Comparison of ENCODE assay signal across 29 cellular contexts in genomic region chr7:148704966-148705365, GRCh38. TPM values are rescaled to one million over a fixed set of nuclear protein-coding genes. Genes with fewer than 3 reads are reported as not detected.
DNase-seq lines count a peak whose midpoint lies in the region; ATAC-seq and TF ChIP-seq lines count a peak whose summit lies in the region.
"Had no signal": no experiment of that assay in that cellular context is flagged by ENCODE, and none has a peak within 500 bp of the region (broad histone marks: within the 10 kb centered on the region; RNA-seq: fewer than 3 reads in every experiment).

No MANE protein-coding gene starts in this region.

- no peak for TF ChIP-seq POLR2A in stomach (IDR thresholded peaks at IDR 0.05)

- no peak overlapping the region for H3K4me3 ChIP-seq in HEK293 (ENCODE audit: low read depth, low read length)
- no peak overlapping the region for H3K4me3 ChIP-seq in stomach
- H3K4me3 ChIP-seq: gastrocnemius medialis, pancreas, skin epidermis, testis, uterus had no signal

- H3K36me3 ChIP-seq in HEK293 (ENCODE audit: control insufficient read depth in 2 of 2, insufficient read depth in 1 of 2, low read length in 2 of 2) (no peaks in the 10 kb centered on the region), stomach (no peaks in the 10 kb centered on the region)
- H3K36me3 ChIP-seq: BE2C, gastrocnemius medialis, pancreas, uterus had no signal

- intact Hi-C loops in CD4-positive, alpha-beta T cell (cut with DNase I, micrococcal nuclease), result loop anchor here in 1 of 2 experiments (5.0 to 10.0 kb wide), 2 partner anchors 67 to 260 kb away; no protein-coding TSS in a partner anchor
- intact Hi-C loops in stomach (cut with DNase I; ENCODE audit: low total_unique reads), result no loop called here

- no peak for ATAC-seq in CD4-positive, alpha-beta T cell (ENCODE audit: poor library complexity)
- ATAC-seq in activated T-helper 17 cell treated with anti-CD3 and anti-CD28 coated beads, Interleukin-2, amount 50 U/mL, for 72 hours (replicated peaks), result no peak
- ATAC-seq in naive thymus-derived CD8-positive, alpha-beta T cell, result no peak
- ATAC-seq in GM18907 (IDR thresholded peaks at IDR 0.05; ENCODE audit: unreplicated experiment), result no peak
- ATAC-seq in GM19328 (IDR thresholded peaks at IDR 0.05; ENCODE audit: unreplicated experiment), result no peak
- ATAC-seq: gastrocnemius medialis, HCT116, pancreas had no signal

- no peaks in the 10 kb centered on the region for H3K27me3 ChIP-seq in CD4-positive, alpha-beta T cell (ENCODE audit: control insufficient read depth, insufficient read depth, low read length)
- H3K27me3 ChIP-seq in stomach, result no peaks in the 10 kb centered on the region
- H3K27me3 ChIP-seq: BE2C, gastrocnemius medialis, pancreas, testis, uterus had no signal

- H3K9me3 ChIP-seq in CD4-positive, alpha-beta T cell (ENCODE audit: control insufficient read depth, low read length), result no peaks in the 10 kb centered on the region
- H3K9me3 ChIP-seq in HEK293 (ENCODE audit: control insufficient read depth, insufficient read depth, low read depth, low read length) (no peaks in the 10 kb centered on the region), stomach (no peaks in the 10 kb centered on the region)
- H3K9me3 ChIP-seq: BE2C, gastrocnemius medialis, pancreas, testis, uterus had no signal

- WGBS in stomach, 5 donors, result 39 to 47% (median 46%) methylated on average over 3 of the region's 3 CpGs

- CTCF ChIA-PET in CD4-positive, alpha-beta T cell (lab: Charles Lee), result interaction anchor here (1.1 kb wide), 1 partner anchor 70 kb away, joined by 4 read pairs; no protein-coding TSS in a partner anchor
- CTCF ChIA-PET in HEK293 (lab: Yijun Ruan, JAX), result interaction anchor here (0.6 to 1.1 kb wide), 4 partner anchors 9 to 136 kb away, joined by 3 to 6 read pairs (median 4); no protein-coding TSS in a partner anchor

- H3K4me1 ChIP-seq in HEK293 (ENCODE audit: control insufficient read depth, insufficient read depth, low read length), result peaks cover 21% of the 10 kb centered on the region
- peaks cover 42 to 100% (median 76%) of the 10 kb centered on the region in 4 donors for H3K4me1 ChIP-seq in stomach

- no peak for DNase-seq in CD4-positive, alpha-beta T cell
- DNase-seq in naive thymus-derived CD8-positive, alpha-beta T cell, result no peak
- DNase-seq in stomach, result no peak
- DNase-seq: ACHN; activated CD4-positive, alpha-beta T cell treated with anti-CD3 and anti-CD28 coated beads, Interleukin-2, amount 50 U/mL, for 4 hours; activated CD4-positive, CD25-positive, alpha-beta regulatory T cell; activated naive CD4-positive, alpha-beta T cell treated with anti-CD3 and anti-CD28 coated beads for 36 hours; amygdala; BE2C; DMS53; gastrocnemius medialis; hippocampal formation; NCI-H1092 treated with DMSO at 0.1 percent for 48 hours; NCI-H187; NCI-H2171; NCI-H510A treated with DMSO at 0.1 percent for 48 hours; pancreas; stimulated activated naive CD4-positive, alpha-beta T cell; T-helper 1 cell; testis; uterus had no signal

- H3K36me3 Mint-ChIP-seq in CD4-positive, alpha-beta T cell (ENCODE audit: low read depth), result peaks cover 2% of the 10 kb centered on the region
- peaks cover 36% of the 10 kb centered on the region for H3K36me3 Mint-ChIP-seq in activated T-helper 17 cell treated with anti-CD3 and anti-CD28 coated beads, Interleukin-2, amount 50 U/mL, for 72 hours (ENCODE audit: low read depth)
- no peaks in the 10 kb centered on the region for H3K36me3 Mint-ChIP-seq in naive thymus-derived CD8-positive, alpha-beta T cell

- H3K4me1 Mint-ChIP-seq in CD4-positive, alpha-beta T cell (ENCODE audit: low read depth), result peaks cover 95% of the 10 kb centered on the region
- peaks cover 52% of the 10 kb centered on the region for H3K4me1 Mint-ChIP-seq in activated T-helper 17 cell treated with anti-CD3 and anti-CD28 coated beads, Interleukin-2, amount 50 U/mL, for 72 hours
- H3K4me1 Mint-ChIP-seq in naive thymus-derived CD8-positive, alpha-beta T cell, result peaks cover 39 to 96% (median 84%) of the 10 kb centered on the region in 4 donors

- POLR2A ChIA-PET in CD4-positive, alpha-beta T cell (lab: Charles Lee), result interaction anchor here (0.9 kb wide), 1 partner anchor 16 kb away, joined by 3 read pairs; no protein-coding TSS in a partner anchor
- POLR2A ChIA-PET in HEK293 (lab: Yijun Ruan, JAX), result no interaction called here
- POLR2A ChIA-PET in naive thymus-derived CD8-positive, alpha-beta T cell (lab: Charles Lee), result no interaction called here

- H3K27me3 Mint-ChIP-seq in CD4-positive, alpha-beta T cell, result no peaks in the 10 kb centered on the region
- no peaks in the 10 kb centered on the region for H3K27me3 Mint-ChIP-seq in activated T-helper 17 cell treated with anti-CD3 and anti-CD28 coated beads, Interleukin-2, amount 50 U/mL, for 72 hours
- no peaks in the 10 kb centered on the region for H3K27me3 Mint-ChIP-seq in naive thymus-derived CD8-positive, alpha-beta T cell
- H3K27me3 Mint-ChIP-seq: IgD-negative memory B cell had no signal

- TF ChIP-seq CTCF in CD4-positive, alpha-beta T cell (IDR thresholded peaks at IDR 0.05), result no peak
- TF ChIP-seq CTCF in HEK293 (tag by site-specific recombination; IDR thresholded peaks at IDR 0.05) (no peak), stomach (IDR thresholded peaks at IDR 0.05) (no peak)

- H3K9me3 Mint-ChIP-seq in CD4-positive, alpha-beta T cell, result no peaks in the 10 kb centered on the region
- no peaks in the 10 kb centered on the region for H3K9me3 Mint-ChIP-seq in activated T-helper 17 cell treated with anti-CD3 and anti-CD28 coated beads, Interleukin-2, amount 50 U/mL, for 72 hours
- H3K9me3 Mint-ChIP-seq in naive thymus-derived CD8-positive, alpha-beta T cell, result no peaks in the 10 kb centered on the region
- H3K9me3 Mint-ChIP-seq: activated naive CD4-positive, alpha-beta T cell treated with anti-CD3 and anti-CD28 coated beads for 36 hours; activated T-helper 1 cell treated with anti-CD3 and anti-CD28 coated beads, Interleukin-12 subunit alpha, Interleukin-12 subunit beta, Interleukin-2, Interleukin-4 antibody, amounts not matched to agents 30 ng/mL and 10 ng/mL and 1 ng/mL, durations not matched to agents 14 hours and 24 hours and 36 hours; IgD-negative memory B cell had no signal

- H3K4me3 Mint-ChIP-seq in CD4-positive, alpha-beta T cell, result peak overlapping the region; percentile 60
- H3K4me3 Mint-ChIP-seq in activated T-helper 17 cell treated with anti-CD3 and anti-CD28 coated beads, Interleukin-2, amount 50 U/mL, for 72 hours, result peak overlapping the region; percentile 56
- H3K4me3 Mint-ChIP-seq in naive thymus-derived CD8-positive, alpha-beta T cell, result peak overlapping the region in 6 of 10 donors; percentile 10 to 52 (median 35)
- H3K4me3 Mint-ChIP-seq: activated naive CD4-positive, alpha-beta T cell treated with anti-CD3 and anti-CD28 coated beads for 36 hours; activated T-helper 1 cell treated with anti-CD3 and anti-CD28 coated beads, Interleukin-12 subunit alpha, Interleukin-12 subunit beta, Interleukin-2, Interleukin-4 antibody, amounts not matched to agents 30 ng/mL and 10 ng/mL and 1 ng/mL, durations not matched to agents 14 hours and 24 hours and 36 hours had no signal

- H3K27ac Mint-ChIP-seq in CD4-positive, alpha-beta T cell, result no peak overlapping the region
- no peak overlapping the region for H3K27ac Mint-ChIP-seq in activated T-helper 17 cell treated with anti-CD3 and anti-CD28 coated beads, Interleukin-2, amount 50 U/mL, for 72 hours
- peak overlapping the region in 1 of 10 donors; percentile 47 for H3K27ac Mint-ChIP-seq in naive thymus-derived CD8-positive, alpha-beta T cell
- H3K27ac Mint-ChIP-seq: activated naive CD4-positive, alpha-beta T cell treated with anti-CD3 and anti-CD28 coated beads for 36 hours; activated T-helper 1 cell treated with anti-CD3 and anti-CD28 coated beads, Interleukin-12 subunit alpha, Interleukin-12 subunit beta, Interleukin-2, Interleukin-4 antibody, amounts not matched to agents 30 ng/mL and 10 ng/mL and 1 ng/mL, durations not matched to agents 14 hours and 24 hours and 36 hours; IgD-negative memory B cell had no signal

- no peak for TF ChIP-seq EP300 in stomach (IDR thresholded peaks at IDR 0.05)

- H3K27ac ChIP-seq in CD4-positive, alpha-beta T cell (ENCODE audit: low read depth, low read length), result no peak overlapping the region
- no peak overlapping the region for H3K27ac ChIP-seq in HEK293 (ENCODE audit: extremely low read depth, low read depth, low read length)
- no peak overlapping the region for H3K27ac ChIP-seq in stomach
- H3K27ac ChIP-seq: pancreas, skin epidermis, testis, uterus had no signal

TF ChIP-seq in HEK293, 187 proteins besides CTCF, POLR2A, EP300 and RAD21 (continues in another document):
- TF ChIP-seq, protein P1, sequence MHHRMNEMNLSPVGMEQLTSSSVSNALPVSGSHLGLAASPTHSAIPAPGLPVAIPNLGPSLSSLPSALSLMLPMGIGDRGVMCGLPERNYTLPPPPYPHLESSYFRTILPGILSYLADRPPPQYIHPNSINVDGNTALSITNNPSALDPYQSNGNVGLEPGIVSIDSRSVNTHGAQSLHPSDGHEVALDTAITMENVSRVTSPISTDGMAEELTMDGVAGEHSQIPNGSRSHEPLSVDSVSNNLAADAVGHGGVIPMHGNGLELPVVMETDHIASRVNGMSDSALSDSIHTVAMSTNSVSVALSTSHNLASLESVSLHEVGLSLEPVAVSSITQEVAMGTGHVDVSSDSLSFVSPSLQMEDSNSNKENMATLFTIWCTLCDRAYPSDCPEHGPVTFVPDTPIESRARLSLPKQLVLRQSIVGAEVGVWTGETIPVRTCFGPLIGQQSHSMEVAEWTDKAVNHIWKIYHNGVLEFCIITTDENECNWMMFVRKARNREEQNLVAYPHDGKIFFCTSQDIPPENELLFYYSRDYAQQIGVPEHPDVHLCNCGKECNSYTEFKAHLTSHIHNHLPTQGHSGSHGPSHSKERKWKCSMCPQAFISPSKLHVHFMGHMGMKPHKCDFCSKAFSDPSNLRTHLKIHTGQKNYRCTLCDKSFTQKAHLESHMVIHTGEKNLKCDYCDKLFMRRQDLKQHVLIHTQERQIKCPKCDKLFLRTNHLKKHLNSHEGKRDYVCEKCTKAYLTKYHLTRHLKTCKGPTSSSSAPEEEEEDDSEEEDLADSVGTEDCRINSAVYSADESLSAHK (tag by site-specific recombination; IDR thresholded peaks at IDR 0.05), result peak; percentile 93
- TF ChIP-seq WT1 (tag by site-specific recombination; IDR thresholded peaks at IDR 0.05) (0 out of 2 replicates have a peak, but pooled peaks have one; percentile 21), ZFP69B (tag by site-specific recombination; IDR thresholded peaks at IDR 0.05) (no peak), FEZF1 (tag by site-specific recombination; IDR thresholded peaks at IDR 0.05) (peak; percentile 34; the same call in 1 of the 2 replicates)

RNA-seq across cellular contexts. Expression of gene CUL1, which starts 6.3 kb away (rescaled TPM):
- total RNA-seq in CD4-positive, alpha-beta T cell, result 10 to 100 TPM; 31.0 to 31.2 TPM
- total RNA-seq in activated T-helper 17 cell treated with anti-CD3 and anti-CD28 coated beads, Interleukin-2, amount 50 U/mL, for 72 hours, result 10 to 100 TPM; 61.4 to 61.7 TPM
- total RNA-seq in naive thymus-derived CD8-positive, alpha-beta T cell, result 10 to 100 TPM; 62.8 to 67.7 TPM
- polyA plus RNA-seq in naive thymus-derived CD8-positive, alpha-beta T cell, result 10 to 100 TPM; 39.2 to 50.6 (median 39.6) TPM
- 10 to 100 TPM; 23.8 to 56.4 (median 37.8) TPM for total RNA-seq in stomach
- polyA plus RNA-seq in stomach, result 10 to 100 TPM; 22.5 to 33.5 (median 23.3) TPM
